7 cellular contexts compared by ENCODE assay signal in the genomic region with DNA sequence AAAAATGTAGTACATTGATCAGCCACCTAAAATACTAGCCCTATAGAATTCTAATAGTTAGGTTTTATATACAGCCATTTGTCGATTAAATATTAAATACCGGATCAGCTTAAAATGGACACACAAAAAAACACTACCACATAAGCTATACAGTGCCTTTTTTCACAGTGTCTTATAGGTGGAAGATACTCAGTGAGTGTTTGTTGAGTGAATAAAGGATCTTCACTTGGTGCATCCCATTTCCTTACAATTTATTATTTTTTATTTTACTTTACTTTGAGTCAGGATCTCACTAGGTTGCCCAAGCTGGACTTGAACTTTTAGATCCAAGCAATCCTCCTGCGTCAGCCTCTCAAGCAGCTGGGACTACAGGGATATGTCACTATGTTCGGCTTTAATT.
"Had no signal": no experiment of that assay in that cellular context is flagged by ENCODE, and none has a peak within 500 bp of the region (broad histone marks: within the 10 kb centered on the region; RNA-seq: fewer than 3 reads in every experiment).

No MANE protein-coding gene starts in this region.

- DNase-seq: IMR-90, KBM-7, KG1 had no signal

- H3K9me3 Mint-ChIP-seq: IgD-negative memory B cell had no signal

- H3K4me3 Mint-ChIP-seq: IgD-negative memory B cell had no signal

- H3K27ac ChIP-seq: HL-60, KMS-11 had no signal

- H3K27ac Mint-ChIP-seq: IgD-negative memory B cell had no signal

- H3K4me2 ChIP-seq: KMS-11 had no signal

- FAIRE-seq: HTR-8/SVneo had no signal

- H3K9ac ChIP-seq: KMS-11 had no signal

- H3K27me3 Mint-ChIP-seq: IgD-negative memory B cell had no signal
